In genomic region chr11:6191733-6192132, GRCh38 we compare ENCODE assay signal across 22 cellular contexts. TPM values are rescaled to one million over a fixed set of nuclear protein-coding genes. Genes with fewer than 3 reads are reported as not detected.
"Had no signal": no experiment of that assay in that cellular context is flagged by ENCODE, and none has a peak within 500 bp of the region (broad histone marks: within the 10 kb centered on the region; RNA-seq: fewer than 3 reads in every experiment).

No MANE protein-coding gene starts in this region.

- H3K36me3 Mint-ChIP-seq: natural killer cell; stimulated activated memory B cell treated with anti-CD40 and anti-IgM and Interleukin-4, amounts not matched to agents 10 μg/mL and 1 μg/mL and 100 μg/mL, for 72 hours; type B pancreatic cell had no signal

- H3K9me3 Mint-ChIP-seq: natural killer cell; stimulated activated memory B cell treated with anti-CD40 and anti-IgM and Interleukin-4, amounts not matched to agents 10 μg/mL and 1 μg/mL and 100 μg/mL, for 72 hours; type B pancreatic cell had no signal

- H3K27ac ChIP-seq: cardiac muscle cell, esophagus squamous epithelium, heart right ventricle, sigmoid colon, testis had no signal

- H3K27ac Mint-ChIP-seq: activated CD8-positive, alpha-beta memory T cell treated with anti-CD3 and anti-CD28 coated beads, Interleukin-2, amount 10 ng/mL, durations not matched to agents 7 days and 5 days; activated naive CD8-positive, alpha-beta T cell treated with anti-CD3 and anti-CD28 coated beads, Interleukin-2, amount 10 ng/mL, durations not matched to agents 7 days and 5 days; natural killer cell; stimulated activated memory B cell treated with anti-CD40 and anti-IgM and Interleukin-4, amounts not matched to agents 10 μg/mL and 1 μg/mL and 100 μg/mL, for 72 hours; type B pancreatic cell had no signal

- H3K4me1 ChIP-seq: esophagus squamous epithelium, sigmoid colon, testis had no signal

- H3K27me3 Mint-ChIP-seq: stimulated activated memory B cell treated with anti-CD40 and anti-IgM and Interleukin-4, amounts not matched to agents 10 μg/mL and 1 μg/mL and 100 μg/mL, for 72 hours; type B pancreatic cell had no signal

- H3K9me3 ChIP-seq: esophagus squamous epithelium, sigmoid colon, testis had no signal

- H3K4me1 Mint-ChIP-seq: stimulated activated memory B cell treated with anti-CD40 and anti-IgM and Interleukin-4, amounts not matched to agents 10 μg/mL and 1 μg/mL and 100 μg/mL, for 72 hours had no signal

- DNase-seq: activated CD4-positive, alpha-beta T cell treated with anti-CD3 and anti-CD28 coated beads, Interleukin-2, amount 50 U/mL, for 48 hours; activated CD8-positive, alpha-beta memory T cell treated with anti-CD3 and anti-CD28 coated beads, Interleukin-2, amount 10 ng/mL, durations not matched to agents 7 days and 5 days; activated naive CD4-positive, alpha-beta T cell treated with Interleukin-2 at 50 U/mL for 16 hours; activated naive CD8-positive, alpha-beta T cell treated with anti-CD3 and anti-CD28 coated beads, Interleukin-2, amount 10 ng/mL, durations not matched to agents 7 days and 5 days; amygdala; dermis blood vessel endothelial cell; effector memory CD4-positive, alpha-beta T cell; esophagus squamous epithelium; heart right ventricle; immature natural killer cell; kidney glomerular epithelial cell; left ventricle myocardium superior; mesendoderm; natural killer cell; sigmoid colon; stimulated activated CD4-positive, alpha-beta T cell treated with anti-CD3 and anti-CD28 coated beads, Interleukin-4, amount 100 ng/mL, for 4 hours; T-helper 2 cell; testis had no signal

- H3K27me3 ChIP-seq: cardiac muscle cell, esophagus squamous epithelium, heart right ventricle, sigmoid colon, testis had no signal

- H3K4me3 ChIP-seq: cardiac muscle cell, esophagus squamous epithelium, heart right ventricle, sigmoid colon, testis had no signal

- ATAC-seq: activated CD8-positive, alpha-beta memory T cell treated with anti-CD3 and anti-CD28 coated beads, Interleukin-2, amount 10 ng/mL, durations not matched to agents 7 days and 5 days; left ventricle myocardium superior; natural killer cell; stimulated activated memory B cell treated with anti-CD40 and anti-IgM and Interleukin-4, amounts not matched to agents 10 μg/mL and 1 μg/mL and 100 μg/mL, for 72 hours had no signal

- H3K36me3 ChIP-seq: cardiac muscle cell, esophagus squamous epithelium, heart right ventricle, sigmoid colon had no signal

- H3K4me3 Mint-ChIP-seq: activated CD8-positive, alpha-beta memory T cell treated with anti-CD3 and anti-CD28 coated beads, Interleukin-2, amount 10 ng/mL, durations not matched to agents 7 days and 5 days; activated naive CD8-positive, alpha-beta T cell treated with anti-CD3 and anti-CD28 coated beads, Interleukin-2, amount 10 ng/mL, durations not matched to agents 7 days and 5 days; immature natural killer cell; natural killer cell; stimulated activated memory B cell treated with anti-CD40 and anti-IgM and Interleukin-4, amounts not matched to agents 10 μg/mL and 1 μg/mL and 100 μg/mL, for 72 hours; type B pancreatic cell had no signal

RNA-seq across cellular contexts. Expression of gene OR52W1, which starts 7.3 kb away (rescaled TPM):
- total RNA-seq: activated CD8-positive, alpha-beta memory T cell treated with anti-CD3 and anti-CD28 coated beads, Interleukin-2, amount 10 ng/mL, durations not matched to agents 7 days and 5 days; activated naive CD8-positive, alpha-beta T cell treated with anti-CD3 and anti-CD28 coated beads, Interleukin-2, amount 10 ng/mL, durations not matched to agents 7 days and 5 days; cardiac muscle cell; dermis blood vessel endothelial cell; endothelial cell of umbilical vein; esophagus squamous epithelium; heart right ventricle; left ventricle myocardium superior; natural killer cell; sigmoid colon; testis had no signal
- polyA plus RNA-seq: cardiac muscle cell, endothelial cell of umbilical vein, heart right ventricle, immature natural killer cell, sigmoid colon had no signal

RNA-seq across cellular contexts. Expression of gene C11orf42, which starts 13.6 kb away (rescaled TPM):
- total RNA-seq: activated CD8-positive, alpha-beta memory T cell treated with anti-CD3 and anti-CD28 coated beads, Interleukin-2, amount 10 ng/mL, durations not matched to agents 7 days and 5 days; activated naive CD8-positive, alpha-beta T cell treated with anti-CD3 and anti-CD28 coated beads, Interleukin-2, amount 10 ng/mL, durations not matched to agents 7 days and 5 days; cardiac muscle cell; dermis blood vessel endothelial cell; endothelial cell of umbilical vein; esophagus squamous epithelium; heart right ventricle; left ventricle myocardium superior; natural killer cell; sigmoid colon had no signal
- polyA plus RNA-seq: endothelial cell of umbilical vein, heart right ventricle, immature natural killer cell, sigmoid colon had no signal

RNA-seq across cellular contexts. Expression of gene OR52B2, which starts 21.6 kb away (rescaled TPM):
- total RNA-seq: activated CD8-positive, alpha-beta memory T cell treated with anti-CD3 and anti-CD28 coated beads, Interleukin-2, amount 10 ng/mL, durations not matched to agents 7 days and 5 days; activated naive CD8-positive, alpha-beta T cell treated with anti-CD3 and anti-CD28 coated beads, Interleukin-2, amount 10 ng/mL, durations not matched to agents 7 days and 5 days; dermis blood vessel endothelial cell; endothelial cell of umbilical vein; esophagus squamous epithelium; heart right ventricle; left ventricle myocardium superior; sigmoid colon had no signal
- polyA plus RNA-seq: cardiac muscle cell, endothelial cell of umbilical vein, heart right ventricle, immature natural killer cell, sigmoid colon had no signal

RNA-seq across cellular contexts. Expression of gene CNGA4, which starts 47.2 kb away (rescaled TPM):
- total RNA-seq: dermis blood vessel endothelial cell, endothelial cell of umbilical vein, left ventricle myocardium superior had no signal
- polyA plus RNA-seq: immature natural killer cell had no signal
